16 cellular contexts compared by ENCODE assay signal in the genomic region with DNA sequence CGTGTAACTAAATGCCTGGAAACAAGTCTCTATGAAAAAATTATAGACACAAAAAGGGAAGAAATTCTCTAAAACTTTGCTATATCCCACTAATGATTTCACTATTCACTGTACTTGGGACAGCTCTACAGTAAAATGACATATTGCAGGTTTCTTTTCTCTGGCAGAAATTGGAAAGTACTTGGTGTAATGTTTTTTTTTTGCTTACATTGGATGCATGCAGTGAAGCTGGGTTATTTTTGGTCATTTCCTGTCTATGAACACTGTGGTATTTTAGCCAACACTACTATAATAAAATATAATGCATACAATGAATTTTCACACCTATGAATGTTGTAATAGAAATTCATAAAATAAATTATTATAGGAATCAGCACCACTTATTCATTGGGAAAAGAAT.
"Had no signal": no experiment of that assay in that cellular context is flagged by ENCODE, and none has a peak within 500 bp of the region (broad histone marks: within the 10 kb centered on the region; RNA-seq: fewer than 3 reads in every experiment).

No MANE protein-coding gene starts in this region.

- DNase-seq: activated B cell treated with CpG ODN at 0.5 μM for 24 hours; activated CD4-positive, alpha-beta T cell treated with anti-CD3 and anti-CD28 coated beads, Interleukin-2, amount 10 ng/mL, durations not matched to agents 24 days and 14 days; activated naive CD4-positive, alpha-beta T cell treated with anti-CD3 and anti-CD28 coated beads, Interleukin-2, amount 10 ng/mL, durations not matched to agents 7 days and 5 days; activated T-cell treated with anti-CD3 and anti-CD28 coated beads for 4 hours; amniotic stem cell; effector memory CD8-positive, alpha-beta T cell; hypothalamus; ovary; right lobe of liver; upper lobe of left lung had no signal

- H3K27me3 Mint-ChIP-seq: activated naive CD4-positive, alpha-beta T cell treated with anti-CD3 and anti-CD28 coated beads, Interleukin-2, amount 10 ng/mL, durations not matched to agents 7 days and 5 days; brain had no signal

- H3K4me3 ChIP-seq: neural progenitor cell, ovary, right lobe of liver, smooth muscle cell, upper lobe of left lung had no signal

- H3K36me3 Mint-ChIP-seq: activated naive CD4-positive, alpha-beta T cell treated with anti-CD3 and anti-CD28 coated beads, Interleukin-2, amount 10 ng/mL, durations not matched to agents 7 days and 5 days had no signal

- H3K27ac Mint-ChIP-seq: activated B cell treated with CpG ODN at 0.5 μM for 24 hours; activated CD4-positive, alpha-beta T cell treated with anti-CD3 and anti-CD28 coated beads, Interleukin-2, amount 10 ng/mL, durations not matched to agents 24 days and 14 days; activated naive CD4-positive, alpha-beta T cell treated with anti-CD3 and anti-CD28 coated beads, Interleukin-2, amount 10 ng/mL, durations not matched to agents 7 days and 5 days; activated T-helper 2 cell treated with anti-CD3 and anti-CD28 coated beads, Interferon-gamma antibody, Interleukin-2, Interleukin-4, amounts not matched to agents 10 μg/mL and 5 μg/mL and 100 μg/mL, durations not matched to agents 14 hours and 24 hours and 36 hours; brain; effector memory CD8-positive, alpha-beta T cell; neural progenitor cell; stimulated activated naive CD8-positive, alpha-beta T cell treated with anti-CD3 and anti-CD28 coated beads, Interleukin-15, Interleukin-2, amounts not matched to agents 100 ng/mL and 50 ng/mL, for 24 hours had no signal

- ATAC-seq: effector memory CD8-positive, alpha-beta T cell; right lobe of liver had no signal

- H3K4me3 Mint-ChIP-seq: activated B cell treated with CpG ODN at 0.5 μM for 24 hours; activated CD4-positive, alpha-beta T cell treated with anti-CD3 and anti-CD28 coated beads, Interleukin-2, amount 10 ng/mL, durations not matched to agents 24 days and 14 days; activated naive CD4-positive, alpha-beta T cell treated with anti-CD3 and anti-CD28 coated beads, Interleukin-2, amount 10 ng/mL, durations not matched to agents 7 days and 5 days; brain; central memory CD8-positive, alpha-beta T cell; effector memory CD8-positive, alpha-beta T cell; neural progenitor cell; stimulated activated naive CD8-positive, alpha-beta T cell treated with anti-CD3 and anti-CD28 coated beads, Interleukin-15, Interleukin-2, amounts not matched to agents 100 ng/mL and 50 ng/mL, for 24 hours had no signal

- H3K4me1 Mint-ChIP-seq: activated B cell treated with CpG ODN at 0.5 μM for 24 hours; activated CD4-positive, alpha-beta T cell treated with anti-CD3 and anti-CD28 coated beads, Interleukin-2, amount 10 ng/mL, durations not matched to agents 24 days and 14 days; activated naive CD4-positive, alpha-beta T cell treated with anti-CD3 and anti-CD28 coated beads, Interleukin-2, amount 10 ng/mL, durations not matched to agents 7 days and 5 days; brain; central memory CD8-positive, alpha-beta T cell; neural progenitor cell had no signal
